In genomic region chr1:242139437-242139836, GRCh38 we compare ENCODE assay signal across 10 cellular contexts.
DNase-seq lines count a peak whose midpoint lies in the region; ATAC-seq lines count a peak whose summit lies in the region.
"Had no signal": no experiment of that assay in that cellular context is flagged by ENCODE, and none has a peak within 500 bp of the region (broad histone marks: within the 10 kb centered on the region; RNA-seq: fewer than 3 reads in every experiment).

No MANE protein-coding gene starts in this region.

- H3K36me3 Mint-ChIP-seq in activated naive CD4-positive, alpha-beta T cell treated with anti-CD3 and anti-CD28 coated beads, Interleukin-2, amount 50 U/mL, for 72 hours, result no peaks in the 10 kb centered on the region
- no peaks in the 10 kb centered on the region for H3K36me3 Mint-ChIP-seq in activated CD4-positive, alpha-beta T cell treated with anti-CD3 and anti-CD28 coated beads, Interleukin-2, amount 10 ng/mL, durations not matched to agents 24 days and 14 days (ENCODE audit: low read depth)

- H3K4me3 Mint-ChIP-seq in activated CD4-positive, alpha-beta T cell treated with anti-CD3 and anti-CD28 coated beads, Interleukin-2, amount 10 ng/mL, durations not matched to agents 24 days and 14 days, result no peak overlapping the region

- H3K27ac Mint-ChIP-seq in activated naive CD4-positive, alpha-beta T cell treated with anti-CD3 and anti-CD28 coated beads, Interleukin-2, amount 50 U/mL, for 72 hours, result no peak overlapping the region
- no peak overlapping the region for H3K27ac Mint-ChIP-seq in activated CD4-positive, alpha-beta T cell treated with anti-CD3 and anti-CD28 coated beads, Interleukin-2, amount 10 ng/mL, durations not matched to agents 24 days and 14 days

- DNase-seq in AML-193 (lab: John Stamatoyannopoulos, UW) (peak; percentile 3 to 36), Kasumi-1 (lab: John Stamatoyannopoulos, UW) (peak; percentile 59 to 67), SHP77 (lab: John Stamatoyannopoulos, UW) (no peak), COR-L47 (lab: John Stamatoyannopoulos, UW) (no peak)
- DNase-seq in activated naive CD4-positive, alpha-beta T cell treated with anti-CD3 and anti-CD28 coated beads, Interleukin-2, amount 50 U/mL, for 72 hours (ENCODE audit: low spot score in 2 of 2), result no peak
- no peak for DNase-seq in activated CD4-positive, alpha-beta T cell treated with anti-CD3 and anti-CD28 coated beads, Interleukin-2, amount 10 ng/mL, durations not matched to agents 24 days and 14 days
- DNase-seq: activated CD4-positive, alpha-beta T cell treated with anti-CD3 and anti-CD28 coated beads, Interleukin-2, amount 50 U/mL, for 48 hours; left ventricle myocardium inferior had no signal

- intact Hi-C loops in activated CD4-positive, alpha-beta T cell treated with anti-CD3 and anti-CD28 coated beads, Interleukin-2, amount 10 ng/mL, durations not matched to agents 24 days and 14 days (cut with micrococcal nuclease), result no loop called here

- H3K4me1 Mint-ChIP-seq in activated CD4-positive, alpha-beta T cell treated with anti-CD3 and anti-CD28 coated beads, Interleukin-2, amount 10 ng/mL, durations not matched to agents 24 days and 14 days, result no peaks in the 10 kb centered on the region

- H3K27me3 Mint-ChIP-seq in activated CD4-positive, alpha-beta T cell treated with anti-CD3 and anti-CD28 coated beads, Interleukin-2, amount 10 ng/mL, durations not matched to agents 24 days and 14 days, result no peaks in the 10 kb centered on the region

- H3K9me3 Mint-ChIP-seq in activated naive CD4-positive, alpha-beta T cell treated with anti-CD3 and anti-CD28 coated beads, Interleukin-2, amount 50 U/mL, for 72 hours, result no peaks in the 10 kb centered on the region
- H3K9me3 Mint-ChIP-seq in activated CD4-positive, alpha-beta T cell treated with anti-CD3 and anti-CD28 coated beads, Interleukin-2, amount 10 ng/mL, durations not matched to agents 24 days and 14 days, result no peaks in the 10 kb centered on the region

- ATAC-seq in GM19324 (IDR thresholded peaks at IDR 0.05; ENCODE audit: low FRiP score, unreplicated experiment) (peak; percentile 73), HG02884 (IDR thresholded peaks at IDR 0.05; ENCODE audit: unreplicated experiment) (peak; percentile 69)
- ATAC-seq in activated naive CD4-positive, alpha-beta T cell treated with anti-CD3 and anti-CD28 coated beads, Interleukin-2, amount 50 U/mL, for 72 hours, result no peak

Comparison
In these comparisons a context has a peak if more than half of its experiments do, and no peak if none do; other contexts are left out.
1. DNase-seq: peak in AML-193 (2 of 2) and Kasumi-1 (2 of 2); none in SHP77 (0 of 2), COR-L47 (single experiment), activated naive CD4-positive, alpha-beta T cell treated with anti-CD3 and anti-CD28 coated beads, Interleukin-2, amount 50 U/mL, for 72 hours (0 of 2) and activated CD4-positive, alpha-beta T cell treated with anti-CD3 and anti-CD28 coated beads, Interleukin-2, amount 10 ng/mL, durations not matched to agents 24 days and 14 days (single experiment).
2. ATAC-seq: peak in GM19324 (single experiment) and HG02884 (single experiment); none in activated naive CD4-positive, alpha-beta T cell treated with anti-CD3 and anti-CD28 coated beads, Interleukin-2, amount 50 U/mL, for 72 hours (0 of 2).